ENCODE assay signal across 22 cellular contexts in the genomic region with DNA sequence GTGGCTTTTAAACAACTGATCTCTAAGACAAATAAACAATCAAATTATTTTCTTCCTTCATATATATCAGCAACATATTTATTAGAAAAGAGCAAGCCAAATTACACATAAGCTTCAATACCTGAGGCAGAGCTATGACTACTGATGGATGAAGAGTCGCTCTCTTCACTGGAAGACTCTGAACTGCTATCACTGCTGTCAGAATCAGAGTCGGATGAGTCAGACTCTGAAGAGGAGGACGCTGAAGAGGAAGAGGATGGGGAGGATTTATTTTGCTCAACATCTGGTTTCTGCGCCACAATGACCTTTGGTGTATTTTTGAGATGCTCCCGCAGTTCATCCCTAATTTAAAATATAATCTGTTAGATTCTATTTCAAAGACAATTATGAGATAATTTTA.
"Had no signal": no experiment of that assay in that cellular context is flagged by ENCODE, and none has a peak within 500 bp of the region (broad histone marks: within the 10 kb centered on the region; RNA-seq: fewer than 3 reads in every experiment).

No MANE protein-coding gene starts in this region.

- H3K27ac ChIP-seq: epithelial cell of prostate, esophagus squamous epithelium, gastrocnemius medialis, heart right ventricle, left lung, lower lobe of right lung had no signal

- H3K4me1 ChIP-seq: esophagus squamous epithelium, gastrocnemius medialis, left lung, lower lobe of right lung had no signal

- H3K9me3 Mint-ChIP-seq: dendritic cell treated with granulocyte-macrophage colony-stimulating factor and Interleukin-4, amounts not matched to agents 40 ng/mL and 50 ng/mL, for 4 days; effector memory CD8-positive, alpha-beta T cell; endodermal cell had no signal

- H3K4me3 ChIP-seq: esophagus squamous epithelium, gastrocnemius medialis, heart right ventricle, left lung, lower lobe of right lung had no signal

- H3K27me3 Mint-ChIP-seq: dendritic cell treated with granulocyte-macrophage colony-stimulating factor and Interleukin-4, amounts not matched to agents 40 ng/mL and 50 ng/mL, for 4 days; effector memory CD8-positive, alpha-beta T cell; naive thymus-derived CD4-positive, alpha-beta T cell had no signal

- H3K27ac Mint-ChIP-seq: dendritic cell treated with granulocyte-macrophage colony-stimulating factor and Interleukin-4, amounts not matched to agents 40 ng/mL and 50 ng/mL, for 4 days; effector memory CD8-positive, alpha-beta T cell; endodermal cell; naive thymus-derived CD4-positive, alpha-beta T cell had no signal

- H3K9me3 ChIP-seq: esophagus squamous epithelium, gastrocnemius medialis, heart right ventricle, left lung, lower lobe of right lung had no signal

- H3K4me3 Mint-ChIP-seq: dendritic cell treated with granulocyte-macrophage colony-stimulating factor and Interleukin-4, amounts not matched to agents 40 ng/mL and 50 ng/mL, for 4 days; effector memory CD8-positive, alpha-beta T cell; endodermal cell; naive thymus-derived CD4-positive, alpha-beta T cell had no signal

- DNase-seq: cortex of kidney; effector CD8-positive, alpha-beta T cell; effector memory CD8-positive, alpha-beta T cell; endodermal cell; erythroblast; esophagus squamous epithelium; foreskin fibroblast; foreskin melanocyte; gastrocnemius medialis; glutamatergic neuron; heart right ventricle; hippocampal formation; left cardiac atrium; left lung; left ventricle myocardium superior; lower lobe of right lung; mesendoderm; midbrain; naive thymus-derived CD4-positive, alpha-beta T cell had no signal

- ATAC-seq: effector memory CD8-positive, alpha-beta T cell; esophagus mucosa; gastrocnemius medialis; heart right ventricle; left cardiac atrium; left lung; left ventricle myocardium superior; lower lobe of right lung; naive thymus-derived CD4-positive, alpha-beta T cell had no signal

- H3K27me3 ChIP-seq: esophagus squamous epithelium, gastrocnemius medialis, heart right ventricle, left lung had no signal
